17 cellular contexts compared by ENCODE assay signal in genomic region chr1:17186216-17186894, GRCh38. TPM values are rescaled to one million over a fixed set of nuclear protein-coding genes. Genes with fewer than 3 reads are reported as not detected.
A peak's percentile ranks its signal among the peaks of the same experiment; 100 is the strongest.
DNase-seq lines count a peak whose midpoint lies in the region; ATAC-seq, FAIRE-seq and TF ChIP-seq lines count a peak whose summit lies in the region.
"Had no signal": no experiment of that assay in that cellular context is flagged by ENCODE, and none has a peak within 500 bp of the region (broad histone marks: within the 10 kb centered on the region; RNA-seq: fewer than 3 reads in every experiment).

No MANE protein-coding gene starts in this region.

- H3K36me3 ChIP-seq in BLaER1 (no peaks in the 10 kb centered on the region), MG63 (no peaks in the 10 kb centered on the region), esophagus squamous epithelium (no peaks in the 10 kb centered on the region)
- H3K36me3 ChIP-seq: brain microvascular endothelial cell had no signal

- no peak overlapping the region for H3K4me3 ChIP-seq in BLaER1
- no peak overlapping the region for H3K4me3 ChIP-seq in MG63
- no peak overlapping the region for H3K4me3 ChIP-seq in esophagus squamous epithelium
- H3K4me3 ChIP-seq: psoas muscle had no signal

- peaks cover 56% of the 10 kb centered on the region for H3K4me1 ChIP-seq in BLaER1
- peaks cover 0 to 56% (median 9%) of the 10 kb centered on the region in 3 donors for H3K4me1 ChIP-seq in esophagus squamous epithelium
- H3K4me1 ChIP-seq: psoas muscle had no signal

- no peak for ATAC-seq in GM21447 (IDR thresholded peaks at IDR 0.05; ENCODE audit: unreplicated experiment)
- ATAC-seq: psoas muscle had no signal

- H3K4me2 ChIP-seq in BLaER1 = peak overlapping the region; percentile 68

- TF ChIP-seq CTCF in esophagus squamous epithelium (IDR thresholded peaks at IDR 0.05) (no peak), progenitor cell of endocrine pancreas (IDR thresholded peaks at IDR 0.05; ENCODE audit: unreplicated experiment) (no peak)

- no peaks in the 10 kb centered on the region for H3K27me3 ChIP-seq in BLaER1
- no peaks in the 10 kb centered on the region for H3K27me3 ChIP-seq in MG63
- H3K27me3 ChIP-seq in esophagus squamous epithelium = peaks cover 0 to 33% (median 0%) of the 10 kb centered on the region in 4 donors
- H3K27me3 ChIP-seq: brain microvascular endothelial cell had no signal

- FAIRE-seq in HTR-8/SVneo (lab: Jason Lieb, UNC) (no peak), GM19239 (lab: Jason Lieb, UNC) (no peak)

- in situ Hi-C loops in G401 (cut with HindIII; ENCODE audit: low sequenced_read_pairs) = no loop called here

- no peak overlapping the region for H3K4me3 Mint-ChIP-seq in progenitor cell of endocrine pancreas (ENCODE audit: low read depth)

- peak overlapping the region; percentile 70 for H3K27ac ChIP-seq in BLaER1
- peak overlapping the region in 3 of 4 donors; percentile 21 to 62 (median 57) for H3K27ac ChIP-seq in esophagus squamous epithelium
- H3K27ac ChIP-seq: brain microvascular endothelial cell, C4-2B, psoas muscle had no signal

- no peaks in the 10 kb centered on the region for H3K36me3 Mint-ChIP-seq in progenitor cell of endocrine pancreas (ENCODE audit: insufficient read depth)
- H3K36me3 Mint-ChIP-seq: T-cell had no signal

- H3K9ac ChIP-seq in BLaER1 = peak overlapping the region; percentile 50

- intact Hi-C loops in esophagus squamous epithelium (cut with DNase I) = no loop called here

- H3K9me3 Mint-ChIP-seq in progenitor cell of endocrine pancreas (ENCODE audit: low read depth) = peaks cover 4% of the 10 kb centered on the region

- H3K9me3 ChIP-seq in BLaER1 = peaks cover 14% of the 10 kb centered on the region
- peaks cover 8% of the 10 kb centered on the region for H3K9me3 ChIP-seq in MG63
- H3K9me3 ChIP-seq in esophagus squamous epithelium = no peaks in the 10 kb centered on the region
- H3K9me3 ChIP-seq: psoas muscle had no signal

- H3K27ac Mint-ChIP-seq in progenitor cell of endocrine pancreas = peak overlapping the region; percentile 33

- H3K4me1 Mint-ChIP-seq in progenitor cell of endocrine pancreas (ENCODE audit: low read depth) = no peaks in the 10 kb centered on the region

- DNase-seq in MG63 (peak; percentile 50), esophagus squamous epithelium (lab: John Stamatoyannopoulos, UW) (no peak), progenitor cell of endocrine pancreas (ENCODE audit: low spot score, unreplicated experiment) (no peak), HTR-8/SVneo (ENCODE audit: insufficient read length, low spot score) (no peak), G401 (ENCODE audit: low spot score) (no peak), GM19239 (ENCODE audit: insufficient read length, low spot score) (no peak)
- DNase-seq: activated naive CD4-positive, alpha-beta T cell; brain microvascular endothelial cell; DND-41; effector CD4-positive, alpha-beta T cell; NCI-H2171 treated with DMSO at 0.1 percent for 48 hours; psoas muscle had no signal

- no peak for TF ChIP-seq POLR2A in esophagus squamous epithelium (IDR thresholded peaks at IDR 0.05)

- H3K27me3 Mint-ChIP-seq in progenitor cell of endocrine pancreas = no peaks in the 10 kb centered on the region

- H4K20me1 ChIP-seq in BLaER1 = no peaks in the 10 kb centered on the region

- 30 to 45% methylated on average over 2 to 6 of the region's 9 CpGs for WGBS in esophagus squamous epithelium, 2 donors

RNA-seq across cellular contexts. Expression of gene PADI1, which starts 18.6 kb away (rescaled TPM):
- 0.03 TPM in 1 of 2 replicates, not detected in the other for total RNA-seq in MG63 (2014; rRNA removed; shearing (Covaris generic); ENCODE audit: low replicate concordance)
- total RNA-seq in esophagus squamous epithelium (100 to 1,000 TPM in 2 of 4 donors, 10 to 100 TPM in 2; 45.3 to 121 (median 75.1) TPM), progenitor cell of endocrine pancreas (not detected in 2 replicates)
- not detected in 2 replicates for total RNA-seq in G401 (2014; rRNA removed; shearing (Covaris generic))
- total RNA-seq: psoas muscle, subcutaneous adipose tissue, T-cell had no signal

Comparison
In these comparisons a context has a peak if more than half of its experiments do, and no peak if none do; other contexts are left out.
1. RNA of gene PADI1, which starts 18.6 kb away (total RNA-seq): 45.3 to 121 TPM in esophagus squamous epithelium; 0.03 TPM in MG63, not detected in progenitor cell of endocrine pancreas and not detected in G401; every median in the first group is over 10 times any median in the second.